Comparison of ENCODE assay signal across 8 cellular contexts in the genomic region with DNA sequence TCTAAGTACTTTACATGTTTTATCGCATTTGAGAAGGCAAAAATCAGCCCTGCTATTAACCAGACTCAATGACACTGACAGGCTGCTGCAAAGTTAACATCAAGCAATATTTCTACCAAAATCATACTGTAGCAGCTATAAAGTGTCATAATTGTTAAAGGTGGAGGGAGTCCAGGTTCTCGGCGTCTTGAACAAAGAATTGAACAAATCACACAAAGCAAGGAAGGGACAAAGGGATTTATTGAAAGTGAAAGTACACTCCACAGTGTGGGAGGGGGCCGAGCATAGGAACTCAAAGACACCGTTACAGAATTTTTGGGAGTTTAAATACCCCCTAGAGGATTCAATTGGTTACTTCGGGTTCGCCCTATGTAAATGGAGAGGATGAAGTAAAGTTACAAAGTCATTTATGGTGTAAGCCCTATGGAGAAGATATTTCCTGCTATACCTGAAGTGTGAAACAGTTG. TPM values are rescaled to one million over a fixed set of nuclear protein-coding genes. Genes with fewer than 3 reads are reported as not detected.
DNase-seq lines count a peak whose midpoint lies in the region; ATAC-seq and TF ChIP-seq lines count a peak whose summit lies in the region.

No MANE protein-coding gene starts in this region.

- no peaks in the 10 kb centered on the region for H3K4me1 ChIP-seq in cardiac muscle cell (ENCODE audit: low read depth)
- H3K4me1 ChIP-seq in upper lobe of right lung: no peaks in the 10 kb centered on the region

- H3K27ac ChIP-seq in cardiac muscle cell (no peak overlapping the region), upper lobe of right lung (peak overlapping the region; percentile 83)

- no peak overlapping the region for H3K27ac Mint-ChIP-seq in activated naive CD8-positive, alpha-beta T cell treated with anti-CD3 and anti-CD28 coated beads, Interleukin-2, amount 50 U/mL, for 24 hours

- peaks cover 17% of the 10 kb centered on the region for H3K4me1 Mint-ChIP-seq in activated naive CD8-positive, alpha-beta T cell treated with anti-CD3 and anti-CD28 coated beads, Interleukin-2, amount 50 U/mL, for 24 hours

- H3K36me3 ChIP-seq in cardiac muscle cell (no peaks in the 10 kb centered on the region), upper lobe of right lung (no peaks in the 10 kb centered on the region)

- DNase-seq in cardiac muscle cell (ENCODE audit: low read depth in 1 of 2, low spot score in 1 of 2) (peak in 1 of 2 donors; percentile 13), left cardiac atrium (no peak), medulla oblongata (ENCODE audit: extremely low spot score) (peak; percentile 23), upper lobe of right lung (no peak)
- no peak for DNase-seq in activated naive CD8-positive, alpha-beta T cell treated with anti-CD3 and anti-CD28 coated beads, Interleukin-2, amount 50 U/mL, for 24 hours

- peaks cover 1% of the 10 kb centered on the region for H3K36me3 Mint-ChIP-seq in activated naive CD8-positive, alpha-beta T cell treated with anti-CD3 and anti-CD28 coated beads, Interleukin-2, amount 50 U/mL, for 24 hours (ENCODE audit: low read depth)

- H3K27me3 ChIP-seq in cardiac muscle cell (no peaks in the 10 kb centered on the region), upper lobe of right lung (peaks cover 4% of the 10 kb centered on the region)

- ATAC-seq in left cardiac atrium: no peak
- no peak for ATAC-seq in activated naive CD8-positive, alpha-beta T cell treated with anti-CD3 and anti-CD28 coated beads, Interleukin-2, amount 50 U/mL, for 24 hours
- no peak for ATAC-seq in upper lobe of right lung
- ATAC-seq in HG02938 (IDR thresholded peaks at IDR 0.05; ENCODE audit: unreplicated experiment): no peak
- no peak for ATAC-seq in GM18861 (IDR thresholded peaks at IDR 0.05; ENCODE audit: unreplicated experiment)
- ATAC-seq in GM18873 (IDR thresholded peaks at IDR 0.05; ENCODE audit: low FRiP score, unreplicated experiment): no peak

- H3K4me3 Mint-ChIP-seq in activated naive CD8-positive, alpha-beta T cell treated with anti-CD3 and anti-CD28 coated beads, Interleukin-2, amount 50 U/mL, for 24 hours: peak overlapping the region; percentile 82

- no peaks in the 10 kb centered on the region for H3K9me3 ChIP-seq in cardiac muscle cell (ENCODE audit: low read depth)
- no peaks in the 10 kb centered on the region for H3K9me3 ChIP-seq in upper lobe of right lung

- intact Hi-C loops in left cardiac atrium (cut with DNase I) (no loop called here), upper lobe of right lung (cut with DNase I) (no loop called here)

- H3K4me3 ChIP-seq in cardiac muscle cell (peak overlapping the region; percentile 76), upper lobe of right lung (peak overlapping the region; percentile 73)

- no peaks in the 10 kb centered on the region for H3K9me3 Mint-ChIP-seq in activated naive CD8-positive, alpha-beta T cell treated with anti-CD3 and anti-CD28 coated beads, Interleukin-2, amount 50 U/mL, for 24 hours

- TF ChIP-seq CTCF in cardiac muscle cell (IDR thresholded peaks at IDR 0.05; ENCODE audit: low read depth, low read length): peak; percentile 3
- no peak for TF ChIP-seq CTCF in upper lobe of right lung (IDR thresholded peaks at IDR 0.05)

- H3K27me3 Mint-ChIP-seq in activated naive CD8-positive, alpha-beta T cell treated with anti-CD3 and anti-CD28 coated beads, Interleukin-2, amount 50 U/mL, for 24 hours: peaks cover 8% of the 10 kb centered on the region

RNA-seq across cellular contexts. Expression of a gene that starts 12.9 kb away (rescaled TPM):
- 3.7 and 5.4 TPM in 2 replicates for total RNA-seq in cardiac muscle cell
- polyA plus RNA-seq in cardiac muscle cell: 11.0 and 12.9 TPM in 2 replicates
- total RNA-seq in left cardiac atrium: 1 to 10 TPM; 1.9 to 2.6 TPM
- 2.1 TPM for total RNA-seq in upper lobe of right lung
